ENCODE assay signal across 7 cellular contexts in the genomic region with DNA sequence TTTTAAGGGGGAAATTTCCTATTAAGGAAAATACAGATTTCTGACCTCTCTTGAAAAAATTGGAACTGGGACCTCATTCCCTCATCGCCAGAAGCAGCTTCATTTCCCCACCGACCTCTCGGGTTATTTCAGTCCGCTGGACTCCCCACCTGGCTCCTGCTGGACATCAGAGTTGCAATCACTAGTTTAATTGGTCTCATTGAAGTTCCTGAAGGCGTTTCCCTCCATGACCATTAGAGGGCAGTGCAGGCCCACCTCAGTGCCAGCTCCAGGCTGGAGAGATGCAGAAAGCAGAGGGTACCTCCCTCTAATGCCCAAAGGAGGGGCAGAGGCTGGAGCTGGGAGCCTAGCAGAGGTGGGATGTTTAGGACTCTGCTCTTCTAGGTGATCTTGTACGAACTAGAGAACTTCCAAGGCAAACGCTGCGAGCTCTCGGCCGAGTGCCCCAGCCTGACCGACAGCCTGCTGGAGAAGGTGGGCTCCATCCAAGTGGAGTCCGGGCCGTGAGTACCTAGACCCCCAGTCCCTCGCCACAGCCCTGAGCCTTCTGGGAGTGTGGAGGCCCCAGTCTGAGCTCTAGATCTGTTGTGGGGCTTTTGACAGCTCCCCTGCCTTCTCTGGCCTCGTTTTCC. TPM values are rescaled to one million over a fixed set of nuclear protein-coding genes. Genes with fewer than 3 reads are reported as not detected.
DNase-seq lines count a peak whose midpoint lies in the region; ATAC-seq, FAIRE-seq and TF ChIP-seq lines count a peak whose summit lies in the region.

No MANE protein-coding gene starts in this region.

- TF ChIP-seq POLR2A in GM12892 (IDR thresholded peaks at IDR 0.05; ENCODE audit: low read depth, low read length), result no peak

- ATAC-seq in HG02610 (IDR thresholded peaks at IDR 0.05; ENCODE audit: unreplicated experiment), result no peak

- H3K36me3 ChIP-seq in kidney epithelial cell (ENCODE audit: control insufficient read depth, insufficient read depth, low read length), result no peaks in the 10 kb centered on the region

- H3K4me3 ChIP-seq in WI38 (ENCODE audit: low read depth, low read length) (no peak overlapping the region), cardiac fibroblast (replicated peaks in 1 of 2; ENCODE audit: low read depth in 2 of 2, low read length in 2 of 2) (no peak overlapping the region), kidney epithelial cell (ENCODE audit: low read depth, low read length) (no peak overlapping the region)

- FAIRE-seq in GM12892 (lab: Jason Lieb, UNC), result peak; percentile 53

- H3K27me3 ChIP-seq in kidney epithelial cell (ENCODE audit: control insufficient read depth, insufficient read depth, low read length), result no peaks in the 10 kb centered on the region

- DNase-seq in GM12892 (ENCODE audit: insufficient read length) (peak; percentile 63), NCI-H2081 (lab: John Stamatoyannopoulos, UW) (peak; percentile 42 to 53), cardiac fibroblast (ENCODE audit: low read depth in 2 of 2) (peak; percentile 69 to 71), kidney epithelial cell (ENCODE audit: low read depth) (no peak)
- DNase-seq in stimulated activated CD4-positive, alpha-beta T cell treated with anti-CD3 and anti-CD28 coated beads, Interleukin-2, amount 100 ng/mL, for 48 hours, result peak; percentile 47 to 54

- TF ChIP-seq CTCF in WI38 (IDR thresholded peaks at IDR 0.05; ENCODE audit: low read depth, low read length), result peak; percentile 90
- TF ChIP-seq CTCF in cardiac fibroblast (IDR thresholded peaks at IDR 0.05; ENCODE audit: low read depth, low read length), result peak; percentile 93
- peak; percentile 88 for TF ChIP-seq CTCF in kidney epithelial cell (IDR thresholded peaks at IDR 0.05; ENCODE audit: insufficient read depth, low read length, poor library complexity, severe bottlenecking)

RNA-seq across cellular contexts. Expression of a gene that starts 2.7 kb away (rescaled TPM):
- not detected for polyA plus RNA-seq in GM12892 (2012; ENCODE audit: missing spikeins)
- total RNA-seq in kidney epithelial cell, result 0.82 TPM in 1 of 2 replicates, not detected in the other

RNA-seq across cellular contexts. Expression of a gene that starts 17.0 kb away (rescaled TPM):
- polyA plus RNA-seq in GM12892 (2012; ENCODE audit: missing spikeins), result not detected
- total RNA-seq in kidney epithelial cell, result not detected in 2 replicates
